9 cellular contexts compared by ENCODE assay signal in genomic region chr14:34059037-34059924, GRCh38.
DNase-seq lines count a peak whose midpoint lies in the region; ATAC-seq lines count a peak whose summit lies in the region.
"Had no signal": no experiment of that assay in that cellular context is flagged by ENCODE, and none has a peak within 500 bp of the region (broad histone marks: within the 10 kb centered on the region; RNA-seq: fewer than 3 reads in every experiment).

No MANE protein-coding gene starts in this region.

- no peaks in the 10 kb centered on the region for H3K27me3 ChIP-seq in stomach smooth muscle (ENCODE audit: control insufficient read depth in 1 of 2, insufficient read depth in 2 of 2, low read length in 2 of 2)
- H3K27me3 ChIP-seq: BLaER1 had no signal

- no peaks in the 10 kb centered on the region for H3K9me3 ChIP-seq in stomach smooth muscle (ENCODE audit: control insufficient read depth in 2 of 2, low read length in 2 of 2)

- no peaks in the 10 kb centered on the region for H3K36me3 ChIP-seq in stomach smooth muscle (ENCODE audit: control insufficient read depth in 2 of 2, insufficient read depth in 2 of 2, low read length in 2 of 2)
- H3K36me3 ChIP-seq: BLaER1 had no signal

- H3K4me1 ChIP-seq in stomach smooth muscle (ENCODE audit: control insufficient read depth, insufficient read depth, low read length): peaks cover 29% of the 10 kb centered on the region

- H3K27me3 Mint-ChIP-seq in T-helper 1 cell treated with Interleukin-12 subunit alpha and Interleukin-12 subunit beta and Interleukin-4 antibody, amounts not matched to agents 30 μg/mL and 1 μg/mL, for 36 hours (ENCODE audit: low read depth): peaks cover 18% of the 10 kb centered on the region

- no peak for ATAC-seq in GM19328 (IDR thresholded peaks at IDR 0.05; ENCODE audit: unreplicated experiment)

- peak overlapping the region; percentile 77 to 90 for H3K9ac ChIP-seq in stomach smooth muscle (ENCODE audit: low read length in 2 of 2)
- H3K9ac ChIP-seq: BLaER1 had no signal

- H3K4me3 ChIP-seq in stomach smooth muscle (ENCODE audit: low read length in 2 of 2): peak overlapping the region; percentile 66 to 83
- H3K4me3 ChIP-seq: BLaER1 had no signal

- H3K27ac Mint-ChIP-seq in T-helper 1 cell treated with Interleukin-12 subunit alpha and Interleukin-12 subunit beta and Interleukin-4 antibody, amounts not matched to agents 30 μg/mL and 1 μg/mL, for 36 hours: peak overlapping the region; percentile 82

- H3K9me3 Mint-ChIP-seq in T-helper 1 cell treated with Interleukin-12 subunit alpha and Interleukin-12 subunit beta and Interleukin-4 antibody, amounts not matched to agents 30 μg/mL and 1 μg/mL, for 36 hours: no peaks in the 10 kb centered on the region

- no peaks in the 10 kb centered on the region for H3K36me3 Mint-ChIP-seq in T-helper 1 cell treated with Interleukin-12 subunit alpha and Interleukin-12 subunit beta and Interleukin-4 antibody, amounts not matched to agents 30 μg/mL and 1 μg/mL, for 36 hours (ENCODE audit: low read depth)

- H3K4me3 Mint-ChIP-seq in T-helper 1 cell treated with Interleukin-12 subunit alpha and Interleukin-12 subunit beta and Interleukin-4 antibody, amounts not matched to agents 30 μg/mL and 1 μg/mL, for 36 hours: peak overlapping the region; percentile 68

- DNase-seq in T-helper 1 cell (no peak), kidney tubule cell (ENCODE audit: low spot score) (peak; percentile 90), SHP77 (lab: John Stamatoyannopoulos, UW) (no peak), foreskin melanocyte (no peak)

- peaks cover 46% of the 10 kb centered on the region for H3K4me1 Mint-ChIP-seq in T-helper 1 cell treated with Interleukin-12 subunit alpha and Interleukin-12 subunit beta and Interleukin-4 antibody, amounts not matched to agents 30 μg/mL and 1 μg/mL, for 36 hours (ENCODE audit: low read depth)

- H3K27ac ChIP-seq in angular gyrus (ENCODE audit: low read depth, low read length): peak overlapping the region; percentile 43
- H3K27ac ChIP-seq in stomach smooth muscle (ENCODE audit: low read length): peak overlapping the region; percentile 91
- H3K27ac ChIP-seq: BLaER1 had no signal
